25 cellular contexts compared by ENCODE assay signal in the genomic region with DNA sequence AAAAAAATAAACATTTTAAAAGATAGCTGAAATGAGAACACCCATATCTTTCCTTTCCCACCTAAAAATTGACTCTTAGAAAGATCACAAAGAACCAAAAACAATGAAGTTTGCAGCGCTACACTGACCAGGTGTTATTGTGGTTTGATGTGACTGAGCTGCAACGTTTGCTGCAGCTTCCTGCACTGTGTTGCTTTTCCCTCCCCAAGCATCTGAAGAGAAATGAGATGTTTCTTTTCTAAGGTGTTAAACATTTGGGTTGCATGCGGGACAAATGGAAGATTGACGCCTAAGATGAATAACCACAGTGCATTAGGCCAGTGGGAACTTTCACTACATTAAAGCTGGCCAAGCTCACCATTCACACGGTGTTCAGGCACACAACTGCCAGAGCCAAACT. TPM values are rescaled to one million over a fixed set of nuclear protein-coding genes. Genes with fewer than 3 reads are reported as not detected.
DNase-seq lines count a peak whose midpoint lies in the region; ATAC-seq lines count a peak whose summit lies in the region.
"Had no signal": no experiment of that assay in that cellular context is flagged by ENCODE, and none has a peak within 500 bp of the region (broad histone marks: within the 10 kb centered on the region; RNA-seq: fewer than 3 reads in every experiment).

No MANE protein-coding gene starts in this region.

- peak overlapping the region; percentile 59 for H3K27ac ChIP-seq in effector memory CD4-positive, alpha-beta T cell (ENCODE audit: insufficient read depth, low read length, poor library complexity, severe bottlenecking)
- H3K27ac ChIP-seq: heart right ventricle, neutrophil, RWPE1, vagina had no signal

- peak overlapping the region; percentile 85 for H3K4me3 Mint-ChIP-seq in activated CD4-positive, alpha-beta T cell treated with anti-CD3 and anti-CD28 coated beads, Interleukin-2, amount 10 ng/mL, durations not matched to agents 7 days and 5 days
- H3K4me3 Mint-ChIP-seq in T-helper 17 cell, result peak overlapping the region; percentile 81

- H3K36me3 ChIP-seq in effector memory CD4-positive, alpha-beta T cell (ENCODE audit: control insufficient read depth, insufficient read depth, low read length), result no peaks in the 10 kb centered on the region
- H3K36me3 ChIP-seq: BE2C, heart right ventricle, neutrophil, vagina had no signal

- no peaks in the 10 kb centered on the region for H3K27me3 Mint-ChIP-seq in activated CD4-positive, alpha-beta T cell treated with anti-CD3 and anti-CD28 coated beads, Interleukin-2, amount 10 ng/mL, durations not matched to agents 7 days and 5 days
- H3K27me3 Mint-ChIP-seq in T-helper 17 cell, result no peaks in the 10 kb centered on the region

- H3K9me3 Mint-ChIP-seq in activated CD4-positive, alpha-beta T cell treated with anti-CD3 and anti-CD28 coated beads, Interleukin-2, amount 10 ng/mL, durations not matched to agents 7 days and 5 days, result no peaks in the 10 kb centered on the region

- H3K4me1 Mint-ChIP-seq in activated CD4-positive, alpha-beta T cell treated with anti-CD3 and anti-CD28 coated beads, Interleukin-2, amount 10 ng/mL, durations not matched to agents 7 days and 5 days, result peaks cover 70% of the 10 kb centered on the region
- peaks cover 40% of the 10 kb centered on the region for H3K4me1 Mint-ChIP-seq in T-helper 17 cell

- DNase-seq in activated CD4-positive, alpha-beta T cell treated with anti-CD3 and anti-CD28 coated beads, Interleukin-2, amount 10 ng/mL, durations not matched to agents 7 days and 5 days, result no peak
- no peak for DNase-seq in activated CD4-positive, alpha-beta T cell treated with anti-CD3 and anti-CD28 coated beads for 48 hours
- DNase-seq in T-helper 17 cell (no peak), cerebellum (ENCODE audit: low spot score) (no peak)
- no peak for DNase-seq in effector memory CD4-positive, alpha-beta T cell
- DNase-seq: activated CD4-positive, alpha-beta T cell treated with anti-CD3 and anti-CD28 coated beads, Interleukin-2, amount 50 U/mL, for 1 hour; activated effector memory CD4-positive, alpha-beta T cell treated with Interleukin-2 at 50 U/mL for 16 hours; BE2C; DMS 273 treated with DMSO at 0.1 percent for 48 hours; GDM1; heart right ventricle; mucosa of descending colon; NCI-H1092; NCI-H2081 treated with DMSO at 0.1 percent for 48 hours; NCI-H446 treated with DMSO at 0.1 percent for 48 hours; NK-92 treated with Interleukin-12 subunit alpha and Interleukin-12 subunit beta, amount 100 ng/mL, for 24 hours; small intestine; stimulated activated CD4-positive, alpha-beta T cell treated with anti-CD3 and anti-CD28 coated beads, Interleukin-4, amount 100 ng/mL, for 1 hour; substantia nigra had no signal

- no peak overlapping the region for H3K4me3 ChIP-seq in effector memory CD4-positive, alpha-beta T cell (ENCODE audit: insufficient read depth, low read depth, low read length, poor library complexity, severe bottlenecking)
- H3K4me3 ChIP-seq: heart right ventricle, mucosa of descending colon, vagina had no signal

- H3K36me3 Mint-ChIP-seq in activated CD4-positive, alpha-beta T cell treated with anti-CD3 and anti-CD28 coated beads, Interleukin-2, amount 10 ng/mL, durations not matched to agents 7 days and 5 days (ENCODE audit: low read depth), result peaks cover 83% of the 10 kb centered on the region
- H3K36me3 Mint-ChIP-seq in T-helper 17 cell (ENCODE audit: low read depth), result no peaks in the 10 kb centered on the region

- no peaks in the 10 kb centered on the region for H3K27me3 ChIP-seq in effector memory CD4-positive, alpha-beta T cell (replicated peaks; ENCODE audit: control insufficient read depth, insufficient read depth, low read length, poor library complexity, severe bottlenecking)

- peaks cover 30% of the 10 kb centered on the region for H3K4me1 ChIP-seq in effector memory CD4-positive, alpha-beta T cell (ENCODE audit: control insufficient read depth, insufficient read depth, low read length, poor library complexity, severe bottlenecking)
- H3K4me1 ChIP-seq: BE2C, heart right ventricle, vagina had no signal

- H3K9me3 ChIP-seq in T-helper 17 cell (ENCODE audit: control insufficient read depth, low read length, poor library complexity, severe bottlenecking), result no peaks in the 10 kb centered on the region
- H3K9me3 ChIP-seq in effector memory CD4-positive, alpha-beta T cell (ENCODE audit: control insufficient read depth, low read length), result no peaks in the 10 kb centered on the region
- H3K9me3 ChIP-seq: BE2C, heart right ventricle, mucosa of descending colon, neutrophil, vagina had no signal

- POLR2A ChIA-PET in activated CD4-positive, alpha-beta T cell treated with anti-CD3 and anti-CD28 coated beads, Interleukin-2, amount 10 ng/mL, durations not matched to agents 7 days and 5 days (lab: Charles Lee), result no interaction called here

- CTCF ChIA-PET in activated CD4-positive, alpha-beta T cell treated with anti-CD3 and anti-CD28 coated beads, Interleukin-2, amount 10 ng/mL, durations not matched to agents 7 days and 5 days (lab: Charles Lee), result interaction anchor here (1.2 to 2.6 kb wide), 3 partner anchors 9 to 52 kb away, joined by 3 to 10 read pairs (median 3); no protein-coding TSS in a partner anchor

- ATAC-seq in GM19372 (IDR thresholded peaks at IDR 0.05; ENCODE audit: low read depth, unreplicated experiment), result peak; percentile 52
- ATAC-seq in T-helper 17 cell, result peak; percentile 70
- ATAC-seq in GM21447 (IDR thresholded peaks at IDR 0.05; ENCODE audit: unreplicated experiment), result no peak
- ATAC-seq in HG02973 (IDR thresholded peaks at IDR 0.05; ENCODE audit: unreplicated experiment), result no peak
- ATAC-seq: heart right ventricle, mucosa of descending colon had no signal

- H3K27ac Mint-ChIP-seq in activated CD4-positive, alpha-beta T cell treated with anti-CD3 and anti-CD28 coated beads, Interleukin-2, amount 10 ng/mL, durations not matched to agents 7 days and 5 days, result peak overlapping the region; percentile 57
- H3K27ac Mint-ChIP-seq in T-helper 17 cell, result peak overlapping the region; percentile 75

RNA-seq across cellular contexts. Expression of gene LEF1, which starts 8.9 kb away (rescaled TPM):
- total RNA-seq in activated CD4-positive, alpha-beta T cell treated with anti-CD3 and anti-CD28 coated beads, Interleukin-2, amount 10 ng/mL, durations not matched to agents 7 days and 5 days, result 100 to 1,000 TPM; 386 to 498 TPM
- total RNA-seq in T-helper 17 cell (100 to 1,000 TPM; 236 to 319 TPM), cerebellum (18.1 TPM)

Comparison
In these comparisons a context has a peak if more than half of its experiments do, and no peak if none do; other contexts are left out.
1. ATAC-seq: peak in GM19372 (single experiment) and T-helper 17 cell (single experiment); none in GM21447 (single experiment) and HG02973 (single experiment).
2. RNA of gene LEF1, which starts 8.9 kb away (total RNA-seq): 386 to 498 TPM in activated CD4-positive, alpha-beta T cell treated with anti-CD3 and anti-CD28 coated beads, Interleukin-2, amount 10 ng/mL, durations not matched to agents 7 days and 5 days and 236 to 319 TPM in T-helper 17 cell; 18.1 TPM in cerebellum (single experiment); every median in the first group is over 10 times any median in the second.